In genomic region chr10:7488418-7488829, GRCh38 we compare ENCODE assay signal across 11 cellular contexts.
DNase-seq lines count a peak whose midpoint lies in the region; ATAC-seq, FAIRE-seq and TF ChIP-seq lines count a peak whose summit lies in the region.
"Had no signal": no experiment of that assay in that cellular context is flagged by ENCODE, and none has a peak within 500 bp of the region (broad histone marks: within the 10 kb centered on the region; RNA-seq: fewer than 3 reads in every experiment).

No MANE protein-coding gene starts in this region.

- CTCF ChIA-PET in H1 (lab: Charles Lee; ENCODE audit: partially characterized antibody) = interaction anchor here (0.7 to 1.0 kb wide), 2 partner anchors 36 to 369 kb away, joined by 3 to 5 read pairs; no protein-coding TSS in a partner anchor

- 0 out of 2 replicates have a peak overlapping the region, but pooled peaks have one; percentile 12 for H2AFZ ChIP-seq in H1 (ENCODE audit: low read length)

- H3K4me1 Mint-ChIP-seq in nephron = peaks cover 27% of the 10 kb centered on the region

- H3K23me2 ChIP-seq in H1 (ENCODE audit: low read depth, low read length) = no peaks in the 10 kb centered on the region; the same call in 1 of the 2 replicates

- H3K9me3 Mint-ChIP-seq in nephron = peaks cover 2% of the 10 kb centered on the region

- H3K4me3 Mint-ChIP-seq in nephron = no peak overlapping the region

- POLR2A ChIA-PET in H1 (lab: Charles Lee; ENCODE audit: partially characterized antibody) = no interaction called here

- H3K27ac ChIP-seq in H1 (ENCODE audit: low read depth, low read length) (no peak overlapping the region), coronary artery (no peak overlapping the region)
- H3K27ac ChIP-seq: C4-2B, lower lobe of right lung had no signal

- no peak overlapping the region for H3K14ac ChIP-seq in H1 (ENCODE audit: insufficient read length)

- no peaks in the 10 kb centered on the region for H3K27me3 ChIP-seq in H1 (replicated peaks in 1 of 4; ENCODE audit: control insufficient read depth in 3 of 4, extremely low read depth in 1 of 4, insufficient read depth in 3 of 4, low read length in 3 of 4)

- no peaks in the 10 kb centered on the region for H3K36me3 Mint-ChIP-seq in nephron (ENCODE audit: low read depth)

- DNase-seq in ELR (ENCODE audit: low read depth) (peak; percentile 1), MV-4-11 (lab: John Stamatoyannopoulos, UW) (peak; percentile 99), H1 (ENCODE audit: low read depth in 1 of 2, low spot score in 2 of 2) (no peak), coronary artery (ENCODE audit: low spot score) (no peak), hepatic stellate cell (ENCODE audit: low spot score) (no peak)
- no peak for DNase-seq in activated CD4-positive, alpha-beta T cell treated with anti-CD3 and anti-CD28 coated beads for 48 hours
- DNase-seq: lower lobe of right lung, T-helper 9 cell had no signal

- TF ChIP-seq CTCF in H1 (IDR thresholded peaks at IDR 0.05; ENCODE audit: control extremely low read depth in 1 of 3, insufficient read depth in 1 of 3, low read depth in 1 of 3, low read length in 3 of 3) = no peak
- TF ChIP-seq CTCF in nephron (IDR thresholded peaks at IDR 0.05; ENCODE audit: unreplicated experiment in 3 of 3) = no peak
- TF ChIP-seq CTCF in coronary artery (IDR thresholded peaks at IDR 0.05) = no peak

- ATAC-seq in HG02759 (IDR thresholded peaks at IDR 0.05; ENCODE audit: unreplicated experiment) = no peak

- H4K5ac ChIP-seq in H1 (ENCODE audit: insufficient read length, low read depth, low read length) = no peak overlapping the region

- H3K4me1 ChIP-seq in H1 (replicated peaks in 1 of 4; ENCODE audit: control insufficient read depth in 3 of 4, insufficient read depth in 4 of 4, low read length in 3 of 4) = peaks cover 0 to 3% (median 3%) of the 10 kb centered on the region in 4 experiments; a peak in 3 of 7 replicates
- H3K4me1 ChIP-seq: lower lobe of right lung had no signal

- no peak overlapping the region for H3K4me2 ChIP-seq in H1 (ENCODE audit: insufficient read depth in 1 of 2, low read depth in 2 of 2, low read length in 2 of 2)

- no peaks in the 10 kb centered on the region for H3K9me3 ChIP-seq in H1 (ENCODE audit: insufficient read depth in 2 of 2, low read depth in 1 of 2, low read length in 1 of 2)
- H3K9me3 ChIP-seq: lower lobe of right lung had no signal

- no peaks in the 10 kb centered on the region for H3K79me1 ChIP-seq in H1 (ENCODE audit: low read depth, low read length)

- peaks cover 12% of the 10 kb centered on the region for H3K27me3 Mint-ChIP-seq in nephron (ENCODE audit: low read depth)

- TF ChIP-seq POLR2A in H1 (IDR thresholded peaks at IDR 0.05; ENCODE audit: control extremely low read depth in 1 of 2, low read depth in 2 of 2, low read length in 2 of 2) = no peak

- H2BK12ac ChIP-seq in H1 (ENCODE audit: low read depth, low read length) = no peak overlapping the region

- no peaks in the 10 kb centered on the region; a peak in 1 of 8 replicates for H3K36me3 ChIP-seq in H1 (ENCODE audit: control insufficient read depth in 2 of 4, insufficient read depth in 4 of 4, low read length in 3 of 4)
- H3K36me3 ChIP-seq: lower lobe of right lung had no signal

- no peak overlapping the region for H2AK5ac ChIP-seq in H1 (ENCODE audit: low read depth, low read length)

- no peak overlapping the region for H2BK15ac ChIP-seq in H1 (ENCODE audit: low read length)

- H3K4me3 ChIP-seq in H1 (ENCODE audit: extremely low read depth in 1 of 4, insufficient read depth in 2 of 4, low read depth in 3 of 4, low read length in 4 of 4) (no peak overlapping the region), coronary artery (no peak overlapping the region)
- H3K4me3 ChIP-seq: lower lobe of right lung had no signal

- no peak for TF ChIP-seq EP300 in H1 (IDR thresholded peaks at IDR 0.05; ENCODE audit: borderline replicate concordance in 1 of 2, low read depth in 2 of 2, low read length in 2 of 2)

- no peak overlapping the region for H4K8ac ChIP-seq in H1 (ENCODE audit: extremely low read depth, insufficient read depth, low read length)

- no peak overlapping the region for H3K9ac ChIP-seq in H1 (replicated peaks in 1 of 4; ENCODE audit: extremely low read depth in 1 of 4, low read depth in 3 of 4, low read length in 3 of 4)

- H3K18ac ChIP-seq in H1 (ENCODE audit: extremely low read depth, low read length) = no peak overlapping the region

- H3K23ac ChIP-seq in H1 (ENCODE audit: insufficient read length) = no peak overlapping the region

- WGBS in H1 (ENCODE audit: extremely low coverage in 1 of 2, insufficient coverage in 1 of 2, insufficient read length in 1 of 2, insufficient replicate concordance in 2 of 2, low coverage in 1 of 2, low lambda C conversion rate in 2 of 2, missing lambda C conversion rate in 1 of 2), 2 experiments = 71% methylated on average over 6 of the region's 6 CpGs; no CpG with 5 or more reads in 1 of the 2 experiments

- H4K91ac ChIP-seq in H1 (replicated peaks; ENCODE audit: insufficient read length, low read length) = no peak overlapping the region

- no peaks in the 10 kb centered on the region for H4K20me1 ChIP-seq in H1 (replicated peaks in 1 of 2; ENCODE audit: control insufficient read depth in 1 of 2, insufficient read depth in 2 of 2, low read length in 2 of 2)

- no peak for TF ChIP-seq RAD21 in H1 (IDR thresholded peaks at IDR 0.05 in 1 of 2, conservative IDR thresholded peaks at IDR 0.05 in 1 of 2; ENCODE audit: low read depth in 2 of 2, low read length in 2 of 2)

- no peak overlapping the region for H2BK120ac ChIP-seq in H1 (replicated peaks; ENCODE audit: low read depth, low read length)

- FAIRE-seq in H1 (lab: Jason Lieb, UNC) = no peak

- H2BK20ac ChIP-seq in H1 (ENCODE audit: low read length) = no peak overlapping the region

- no peak overlapping the region for H2BK5ac ChIP-seq in H1 (ENCODE audit: low read depth, low read length)

- no peak overlapping the region for H3K56ac ChIP-seq in H1 (replicated peaks; ENCODE audit: insufficient read length, low read depth, low read length)

- no peaks in the 10 kb centered on the region for H3K79me2 ChIP-seq in H1 (ENCODE audit: control insufficient read depth in 1 of 2, insufficient read depth in 2 of 2, low read length in 2 of 2)

- no peak overlapping the region for H3K4ac ChIP-seq in H1 (replicated peaks; ENCODE audit: insufficient read length, low read depth, low read length)

- peak overlapping the region; percentile 32 to 56 (median 49) for H3K27ac Mint-ChIP-seq in nephron

TF ChIP-seq in H1, 55 proteins besides CTCF, POLR2A, EP300 and RAD21:
- TF ChIP-seq JUND (IDR thresholded peaks at IDR 0.05; ENCODE audit: low read length) (no peak), HDAC6 (IDR thresholded peaks at IDR 0.05; ENCODE audit: low read depth, low read length) (no peak), SAP30 (IDR thresholded peaks at IDR 0.05; ENCODE audit: insufficient read depth, insufficient replicate concordance, low read length) (no peak), ATF2 (IDR thresholded peaks at IDR 0.05; ENCODE audit: low read length) (no peak), TEAD4 (IDR thresholded peaks at IDR 0.05; ENCODE audit: low read depth, low read length) (no peak), USF2 (IDR thresholded peaks at IDR 0.05; ENCODE audit: low read length) (no peak), POLR2AphosphoS5 (IDR thresholded peaks at IDR 0.05; ENCODE audit: low read depth, low read length) (no peak)

Comparison
In these comparisons a context has a peak if more than half of its experiments do, and no peak if none do; other contexts are left out.
1. DNase-seq: peak in ELR (single experiment) and MV-4-11 (single experiment); none in H1 (0 of 2), activated CD4-positive, alpha-beta T cell treated with anti-CD3 and anti-CD28 coated beads for 48 hours (single experiment), coronary artery (single experiment) and hepatic stellate cell (single experiment).